12 cellular contexts compared by ENCODE assay signal in the genomic region with DNA sequence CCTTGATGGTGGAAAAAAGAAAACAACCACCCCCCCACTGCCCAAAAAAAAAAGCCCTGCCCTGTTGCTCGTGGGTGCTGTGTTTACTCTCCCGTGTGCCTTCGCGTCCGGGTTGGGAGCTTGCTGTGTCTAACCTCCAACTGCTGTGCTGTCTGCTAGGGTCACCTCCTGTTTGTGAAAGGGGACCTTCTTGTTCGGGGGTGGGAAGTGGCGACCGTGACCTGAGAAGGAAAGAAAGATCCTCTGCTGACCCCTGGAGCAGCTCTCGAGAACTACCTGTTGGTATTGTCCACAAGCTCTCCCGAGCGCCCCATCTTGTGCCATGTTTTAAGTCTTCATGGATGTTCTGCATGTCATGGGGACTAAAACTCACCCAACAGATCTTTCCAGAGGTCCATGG. TPM values are rescaled to one million over a fixed set of nuclear protein-coding genes. Genes with fewer than 3 reads are reported as not detected.
DNase-seq lines count a peak whose midpoint lies in the region; ATAC-seq, FAIRE-seq and TF ChIP-seq lines count a peak whose summit lies in the region.
"Had no signal": no experiment of that assay in that cellular context is flagged by ENCODE, and none has a peak within 500 bp of the region (broad histone marks: within the 10 kb centered on the region; RNA-seq: fewer than 3 reads in every experiment).

No MANE protein-coding gene starts in this region.

- H2AFZ ChIP-seq in HCT116 (ENCODE audit: low read depth, low read length, poor library complexity, severe bottlenecking) (no peak overlapping the region), K562 (ENCODE audit: low read depth, low read length) (peak overlapping the region; percentile 72; the same call in 1 of the 2 replicates)

- H3K4me3 Mint-ChIP-seq in activated CD4-positive, alpha-beta T cell treated with anti-CD3 and anti-CD28 coated beads, Interleukin-2, amount 10 ng/mL, durations not matched to agents 24 days and 14 days = peak overlapping the region; percentile 11

- H3K9me1 ChIP-seq in K562 (ENCODE audit: control insufficient read depth, insufficient read depth, low read length) = no peaks in the 10 kb centered on the region

- H3K79me2 ChIP-seq in HCT116 (ENCODE audit: insufficient read depth, low read length) (no peaks in the 10 kb centered on the region), K562 (ENCODE audit: control insufficient read depth, insufficient read depth, low read length) (no peaks in the 10 kb centered on the region)

- no peaks in the 10 kb centered on the region for H3K9me2 ChIP-seq in HCT116 (ENCODE audit: insufficient read depth)

- intact Hi-C loops in activated CD4-positive, alpha-beta T cell treated with anti-CD3 and anti-CD28 coated beads, Interleukin-2, amount 10 ng/mL, durations not matched to agents 24 days and 14 days (cut with micrococcal nuclease) = loop anchor here (1.0 kb wide), 1 partner anchor 31 kb away; no protein-coding TSS in a partner anchor
- intact Hi-C loops in HCT116 (cut with micrococcal nuclease) (no loop called here), K562 (cut with micrococcal nuclease) (loop anchor here (1.0 kb wide), 1 partner anchor 31 kb away; no protein-coding TSS in a partner anchor), psoas muscle (cut with DNase I) (no loop called here), sciatic nerve (cut with DNase I) (no loop called here), ascending aorta (cut with DNase I) (no loop called here)

- in situ Hi-C loops in K562 (cut with MboI) = no loop called here

- peak; percentile 38; the same call in 1 of the 2 replicates for TF ChIP-seq RAD21 in HCT116 (IDR thresholded peaks at IDR 0.05; ENCODE audit: low read depth)
- peak; percentile 16 to 50; a peak in 1 of 4 replicates for TF ChIP-seq RAD21 in K562 (CRISPR knock-in tag; conservative IDR thresholded peaks at IDR 0.05 in 1 of 2, IDR thresholded peaks at IDR 0.05 in 1 of 2)

- CTCF ChIA-PET in HCT116 (lab: Charles Lee) (interaction anchor here (0.7 to 3.1 kb wide), 8 partner anchors 9 to 97 kb away, joined by 3 to 30 read pairs (median 4); no protein-coding TSS in a partner anchor), K562 (lab: Yijun Ruan, JAX; ENCODE audit: low intra/inter-chr PET ratio) (interaction anchor here (0.6 to 0.8 kb wide), 3 partner anchors 14 to 179 kb away, joined by 3 to 4 read pairs (median 3); no protein-coding TSS in a partner anchor)

- H4K20me1 ChIP-seq in HCT116 (ENCODE audit: insufficient read depth) (no peaks in the 10 kb centered on the region), K562 (replicated peaks; ENCODE audit: control insufficient read depth, insufficient read depth, low read length) (peaks cover 5% of the 10 kb centered on the region; the same call in 1 of the 2 replicates)

- H3K36me3 ChIP-seq in HCT116 (ENCODE audit: control insufficient read depth in 1 of 2, insufficient read depth in 2 of 2, low read length in 2 of 2) (no peaks in the 10 kb centered on the region), K562 (ENCODE audit: control insufficient read depth, insufficient read depth, low read length) (no peaks in the 10 kb centered on the region), psoas muscle (ENCODE audit: insufficient read depth in 1 of 2, low read depth in 1 of 2) (no peaks in the 10 kb centered on the region), ascending aorta (no peaks in the 10 kb centered on the region)

- H3K9ac ChIP-seq in HCT116 (ENCODE audit: low read length) (no peak overlapping the region), K562 (ENCODE audit: insufficient read depth in 1 of 2, low read depth in 2 of 2, low read length in 2 of 2) (no peak overlapping the region)

- H3K27me3 ChIP-seq in HCT116 (ENCODE audit: insufficient read depth, low read length) = peaks cover 12% of the 10 kb centered on the region; the same call in 1 of the 2 replicates
- H3K27me3 ChIP-seq in K562 (ENCODE audit: control insufficient read depth in 2 of 2, insufficient read depth in 2 of 2, low read length in 2 of 2) = peaks cover 9 to 72% of the 10 kb centered on the region in 2 experiments
- H3K27me3 ChIP-seq in psoas muscle (ENCODE audit: insufficient read depth in 3 of 3, low read length in 2 of 3) = peaks cover 0 to 12% (median 5%) of the 10 kb centered on the region in 3 donors
- no peaks in the 10 kb centered on the region for H3K27me3 ChIP-seq in ascending aorta

- POLR2A ChIA-PET in HCT116 (lab: Charles Lee) (no interaction called here), K562 (lab: Yijun Ruan, JAX) (interaction anchor here (0.8 to 2.4 kb wide), 3 partner anchors 13 to 26 kb away, joined by 3 to 7 read pairs (median 3); no protein-coding TSS in a partner anchor)

- TF ChIP-seq POLR2A in HCT116 (IDR thresholded peaks at IDR 0.05; ENCODE audit: borderline replicate concordance, extremely low read depth, insufficient read depth, insufficient read length) = no peak
- no peak for TF ChIP-seq POLR2A in K562 (conservative IDR thresholded peaks at IDR 0.05)

- TF ChIP-seq CTCF in HCT116 (IDR thresholded peaks at IDR 0.05 in 2 of 3, conservative IDR thresholded peaks at IDR 0.05 in 1 of 3; ENCODE audit: borderline replicate concordance in 1 of 3, insufficient read depth in 1 of 3, low read depth in 2 of 3, low read length in 2 of 3) (peak; percentile 20 to 37 (median 32); a peak in 3 of 6 replicates), K562 (IDR thresholded peaks at IDR 0.05 in 2 of 3, conservative IDR thresholded peaks at IDR 0.05 in 1 of 3; ENCODE audit: insufficient read depth in 2 of 3, low read depth in 1 of 3, low read length in 3 of 3) (peak; percentile 54 to 64 (median 62)), psoas muscle (IDR thresholded peaks at IDR 0.05) (peak; percentile 6), ascending aorta (IDR thresholded peaks at IDR 0.05) (no peak)

- DNase-seq in activated CD4-positive, alpha-beta T cell treated with anti-CD3 and anti-CD28 coated beads, Interleukin-2, amount 10 ng/mL, durations not matched to agents 24 days and 14 days = no peak
- DNase-seq in activated CD4-positive, alpha-beta T cell treated with anti-CD3 and anti-CD28 coated beads, Interleukin-2, amount 50 U/mL, for 48 hours = no peak
- DNase-seq in HCT116 (ENCODE audit: low read depth, low spot score) (no peak), K562 (ENCODE audit: extremely low read depth in 1 of 4, low spot score in 3 of 4) (peak in 2 of 4 experiments; percentile 33 to 43), psoas muscle (peak in 1 of 2 donors; percentile 8), sciatic nerve (ENCODE audit: low spot score) (no peak), ascending aorta (ENCODE audit: low spot score in 2 of 2) (no peak), NCI-H1048 (lab: John Stamatoyannopoulos, UW) (no peak)

- no peaks in the 10 kb centered on the region for H3K9me3 ChIP-seq in HCT116 (ENCODE audit: control insufficient read depth in 1 of 2, insufficient read depth in 1 of 2, low read depth in 1 of 2, low read length in 2 of 2)
- no peaks in the 10 kb centered on the region for H3K9me3 ChIP-seq in K562 (replicated peaks; ENCODE audit: control insufficient read depth, insufficient read depth, low read depth, low read length)
- no peaks in the 10 kb centered on the region for H3K9me3 ChIP-seq in psoas muscle
- no peaks in the 10 kb centered on the region for H3K9me3 ChIP-seq in ascending aorta

- 1% methylated on average over 11 of the region's 11 CpGs for WGBS in K562 (ENCODE audit: insufficient coverage, low coverage, missing lambda C conversion rate)
- WGBS in psoas muscle, 3 donors = 47 to 56% (median 49%) methylated on average over 11 of the region's 11 CpGs

- BruUV-seq in HCT116 (replicated peaks; lab: Mats Ljungman, UMichigan) (no TSS peak), K562 (replicated peaks; lab: Mats Ljungman, UMichigan) (no TSS peak)

- H3K9me3 Mint-ChIP-seq in activated CD4-positive, alpha-beta T cell treated with anti-CD3 and anti-CD28 coated beads, Interleukin-2, amount 10 ng/mL, durations not matched to agents 24 days and 14 days = no peaks in the 10 kb centered on the region

- H3K27ac ChIP-seq in HCT116 (ENCODE audit: low read depth, low read length) (no peak overlapping the region), K562 (ENCODE audit: extremely low read depth, low read depth, low read length) (no peak overlapping the region), psoas muscle (no peak overlapping the region), ascending aorta (no peak overlapping the region)
- H3K27ac ChIP-seq: skin epidermis had no signal

- H3K4me2 ChIP-seq in HCT116 (ENCODE audit: low read length) (no peak overlapping the region), K562 (ENCODE audit: insufficient read depth, low read length) (peak overlapping the region; percentile 55)

- no peak for TF ChIP-seq EP300 in K562 (IDR thresholded peaks at IDR 0.05; ENCODE audit: low read length)

- peak; percentile 55; the same call in 1 of the 2 replicates for ATAC-seq in HCT116
- peak; percentile 81 for ATAC-seq in K562
- ATAC-seq in psoas muscle = peak in 1 of 4 donors; percentile 35
- no peak for ATAC-seq in sciatic nerve

- H3K27me3 Mint-ChIP-seq in activated CD4-positive, alpha-beta T cell treated with anti-CD3 and anti-CD28 coated beads, Interleukin-2, amount 10 ng/mL, durations not matched to agents 24 days and 14 days = no peaks in the 10 kb centered on the region

- peak overlapping the region; percentile 79 for H3K27ac Mint-ChIP-seq in activated CD4-positive, alpha-beta T cell treated with anti-CD3 and anti-CD28 coated beads, Interleukin-2, amount 10 ng/mL, durations not matched to agents 24 days and 14 days

- H3K4me1 Mint-ChIP-seq in activated CD4-positive, alpha-beta T cell treated with anti-CD3 and anti-CD28 coated beads, Interleukin-2, amount 10 ng/mL, durations not matched to agents 24 days and 14 days = peaks cover 75% of the 10 kb centered on the region

- FAIRE-seq in K562 (lab: Jason Lieb, UNC) = peak; percentile 60

- H3K4me3 ChIP-seq in HCT116 (replicated peaks in 1 of 2; ENCODE audit: low read depth in 1 of 2, low read length in 2 of 2) (no peak overlapping the region), K562 (no peak overlapping the region), psoas muscle (no peak overlapping the region), ascending aorta (no peak overlapping the region)
- H3K4me3 ChIP-seq: skin epidermis had no signal

- RAD21 ChIA-PET in HCT116 (lab: Charles Lee; ENCODE audit: low non-redundant PET in 1 of 2, low total read pairs in 2 of 2, uncharacterized antibody in 2 of 2, unreplicated experiment in 2 of 2) = interaction anchor here in 1 of 2 experiments (0.6 to 1.4 kb wide), 2 partner anchors 32 to 67 kb away, joined by 3 read pairs; no protein-coding TSS in a partner anchor

- H3K4me1 ChIP-seq in HCT116 (ENCODE audit: control insufficient read depth in 1 of 2, insufficient read depth in 2 of 2, low read length in 2 of 2) (peaks cover 0 to 3% of the 10 kb centered on the region in 2 experiments; a peak in 1 of 4 replicates), K562 (replicated peaks in 1 of 2; ENCODE audit: control insufficient read depth in 2 of 2, insufficient read depth in 2 of 2, low read length in 2 of 2) (no peaks in the 10 kb centered on the region), psoas muscle (no peaks in the 10 kb centered on the region), ascending aorta (no peaks in the 10 kb centered on the region)

- peaks cover 56% of the 10 kb centered on the region for H3K36me3 Mint-ChIP-seq in activated CD4-positive, alpha-beta T cell treated with anti-CD3 and anti-CD28 coated beads, Interleukin-2, amount 10 ng/mL, durations not matched to agents 24 days and 14 days (ENCODE audit: low read depth)

RNA-seq across cellular contexts. Expression of gene MAL, which starts 28.0 kb away (rescaled TPM):
- 166 and 167 TPM in 2 replicates for total RNA-seq in activated CD4-positive, alpha-beta T cell treated with anti-CD3 and anti-CD28 coated beads, Interleukin-2, amount 10 ng/mL, durations not matched to agents 24 days and 14 days
- total RNA-seq in HCT116 (2021; ENCODE audit: unreplicated experiment) = not detected
- not detected in 2 replicates for polyA plus RNA-seq in HCT116 (2012)
- total RNA-seq in K562 (2011; cell fraction: chromatin; rRNA removed; ENCODE audit: low replicate concordance) = not detected in 2 replicates
- total RNA-seq in K562 (2011; cell fraction: nucleolus; rRNA removed) = not detected in 2 replicates
- not detected in 2 replicates for total RNA-seq in K562 (2011; cell fraction: nucleoplasm; rRNA removed)
- total RNA-seq in K562 (2014; rRNA removed) = not detected in 2 replicates
- not detected in 2 replicates for total RNA-seq in K562 (2014; rRNA removed; fragmentation: Illumina TruSeq; extraction: Trizol)
- total RNA-seq in K562 (2015; rRNA removed; fragmentation: Illumina TruSeq; extraction: Trizol) = not detected in 2 replicates
- total RNA-seq in K562 (2021) = not detected in 2 replicates
- polyA plus RNA-seq in K562 (2011; rRNA removed) = not detected in 2 replicates
- polyA plus RNA-seq in K562 (2011; cell fraction: cytosol; rRNA removed) = not detected in 2 replicates
- not detected in 2 replicates for polyA plus RNA-seq in K562 (2011; cell fraction: nucleus; rRNA removed)
- not detected in 2 replicates for polyA plus RNA-seq in K562 (2012)
- not detected in 2 replicates for polyA plus RNA-seq in K562 (2014; fragmentation: Illumina TruSeq; extraction: Trizol)
- polyA plus RNA-seq in K562 (2014; fragmentation: Nextera tagmentation; extraction: Ambion mirVana) = not detected
- not detected in 2 replicates for polyA plus RNA-seq in K562 (2014; rRNA removed)
- polyA minus RNA-seq in K562 (2011; rRNA and poly(A)+ RNA removed) = not detected in 2 replicates
- not detected in 2 replicates for polyA minus RNA-seq in K562 (2011; cell fraction: cytosol; rRNA and poly(A)+ RNA removed)
- polyA minus RNA-seq in K562 (2011; cell fraction: nucleus; rRNA and poly(A)+ RNA removed) = not detected in 2 replicates
- under 1 TPM in 3 of 4 donors, not detected in 1; 0.53 to 0.92 (median 0.71) TPM for total RNA-seq in psoas muscle
- polyA plus RNA-seq in psoas muscle = 1 to 10 TPM in 2 of 3 donors, under 1 TPM in 1; 0.95 to 1.5 (median 1.5) TPM
- 241 TPM for total RNA-seq in sciatic nerve
- total RNA-seq in ascending aorta = not detected
- total RNA-seq: fibroblast of lung, LHCN-M2, lung microvascular endothelial cell had no signal
- polyA plus RNA-seq: fibroblast of lung had no signal

Comparison
In these comparisons a context has a peak if more than half of its experiments do, and no peak if none do; other contexts are left out.
1. CTCF ChIP-seq: peak in HCT116 (3 of 3), K562 (3 of 3) and psoas muscle (single experiment); none in ascending aorta (0 of 3).
2. RNA of gene MAL, which starts 28.0 kb away (total RNA-seq): 241 TPM in sciatic nerve (single experiment) and 166 to 167 TPM in activated CD4-positive, alpha-beta T cell treated with anti-CD3 and anti-CD28 coated beads, Interleukin-2, amount 10 ng/mL, durations not matched to agents 24 days and 14 days; 0.53 to 0.92 TPM in psoas muscle, not detected in HCT116 (single experiment), not detected in K562 and not detected in ascending aorta (single experiment); every median in the first group is over 10 times any median in the second.
3. intact Hi-C loops: an anchor here in activated CD4-positive, alpha-beta T cell treated with anti-CD3 and anti-CD28 coated beads, Interleukin-2, amount 10 ng/mL, durations not matched to agents 24 days and 14 days (1.0 kb wide) and K562 (1.0 kb wide); none called in HCT116, psoas muscle, sciatic nerve and ascending aorta.